Comparison of ENCODE assay signal across 1 cellular context in genomic region chr19:44958090-44958489, GRCh38.
TF ChIP-seq lines count a peak whose summit lies in the region.

No MANE protein-coding gene starts in this region.

TF ChIP-seq in K562, 482 proteins besides CTCF, POLR2A, EP300 and RAD21:
- TF ChIP-seq DACH1 (IDR thresholded peaks at IDR 0.05; ENCODE audit: partially characterized antibody) (no peak), FOXJ3 (CRISPR knock-in tag; IDR thresholded peaks at IDR 0.05) (no peak), HMBOX1 (IDR thresholded peaks at IDR 0.05) (no peak), DEAF1 (CRISPR knock-in tag; IDR thresholded peaks at IDR 0.05) (no peak), SAFB (IDR thresholded peaks at IDR 0.05; ENCODE audit: borderline replicate concordance, low read depth, low read length) (no peak), ZNF507 (tag; conservative IDR thresholded peaks at IDR 0.05) (no peak)
